Comparison of ENCODE assay signal across 1 cellular context in genomic region chr3:89072671-89073070, GRCh38.
TF ChIP-seq lines count a peak whose summit lies in the region.

No MANE protein-coding gene starts in this region.

TF ChIP-seq in H1, 55 proteins besides CTCF, POLR2A, EP300 and RAD21 (continued from another document):
- no peak for TF ChIP-seq ATF3 (IDR thresholded peaks at IDR 0.05; ENCODE audit: insufficient read depth, low read depth, low read length)
- TF ChIP-seq PHF8 (conservative IDR thresholded peaks at IDR 0.05; ENCODE audit: low read depth, low read length) = no peak
- no peak for TF ChIP-seq SIN3A (conservative IDR thresholded peaks at IDR 0.05 in 1 of 2, IDR thresholded peaks at IDR 0.05 in 1 of 2; ENCODE audit: low read depth in 1 of 2, low read length in 2 of 2)
- no peak for TF ChIP-seq CTBP2 (IDR thresholded peaks at IDR 0.05; ENCODE audit: borderline replicate concordance, insufficient read depth, insufficient read length, low read length)
- TF ChIP-seq RNF2 (IDR thresholded peaks at IDR 0.05; ENCODE audit: borderline replicate concordance, low read depth, low read length, missing control alignments, poor library complexity, severe bottlenecking) = no peak
- TF ChIP-seq SP4 (IDR thresholded peaks at IDR 0.05; ENCODE audit: low read length) = no peak
- TF ChIP-seq CREB1 (IDR thresholded peaks at IDR 0.05) = no peak
- TF ChIP-seq NRF1 (IDR thresholded peaks at IDR 0.05; ENCODE audit: low read depth, low read length) = no peak
- TF ChIP-seq CHD2 (IDR thresholded peaks at IDR 0.05; ENCODE audit: low read length) = no peak
- no peak for TF ChIP-seq SRF (IDR thresholded peaks at IDR 0.05; ENCODE audit: low read depth, low read length)
- no peak for TF ChIP-seq KDM4A (IDR thresholded peaks at IDR 0.05; ENCODE audit: low read depth, low read length, severe bottlenecking)
- no peak for TF ChIP-seq RXRA (IDR thresholded peaks at IDR 0.05; ENCODE audit: insufficient read depth, low read depth, low read length)
- TF ChIP-seq ASH2L (IDR thresholded peaks at IDR 0.05; ENCODE audit: low read length) = no peak
- TF ChIP-seq MAX (IDR thresholded peaks at IDR 0.05) = no peak
- TF ChIP-seq MAFK (IDR thresholded peaks at IDR 0.05; ENCODE audit: low read depth, low read length) = no peak
- no peak for TF ChIP-seq BACH1 (IDR thresholded peaks at IDR 0.05; ENCODE audit: low read length)
- TF ChIP-seq HDAC2 (IDR thresholded peaks at IDR 0.05; ENCODE audit: borderline replicate concordance in 1 of 2, low read depth in 2 of 2, low read length in 2 of 2) = no peak
- TF ChIP-seq SIX5 (IDR thresholded peaks at IDR 0.05; ENCODE audit: low read depth, low read length) = no peak
